29 cellular contexts compared by ENCODE assay signal in genomic region chr7:94848531-94848930, GRCh38. TPM values are rescaled to one million over a fixed set of nuclear protein-coding genes. Genes with fewer than 3 reads are reported as not detected.
"Had no signal": no experiment of that assay in that cellular context is flagged by ENCODE, and none has a peak within 500 bp of the region (broad histone marks: within the 10 kb centered on the region; RNA-seq: fewer than 3 reads in every experiment).

No MANE protein-coding gene starts in this region.

- H3K9me3 ChIP-seq: adrenal gland had no signal

- DNase-seq: activated CD4-positive, alpha-beta memory T cell treated with anti-CD3 and anti-CD28 coated beads for 36 hours; activated CD4-positive, alpha-beta T cell treated with anti-CD3 and anti-CD28 coated beads for 36 hours; activated CD4-positive, alpha-beta T cell treated with anti-CD3 and anti-CD28 coated beads, Interleukin-2, amount 10 ng/mL, durations not matched to agents 7 days and 5 days; activated CD8-positive, alpha-beta memory T cell treated with anti-CD3 and anti-CD28 coated beads, Interleukin-2, amount 50 U/mL, for 4 hours; activated gamma-delta T cell treated with Interleukin-2 at 50 U/mL for 16 hours; activated naive CD4-positive, alpha-beta T cell treated with anti-CD3 and anti-CD28 coated beads for 36 hours; activated T-cell treated with anti-CD3 and anti-CD28 coated beads for 4 hours; activated T-cell treated with anti-CD3 and anti-CD28 coated beads, Interleukin-2, amount 50 U/mL, for 4 hours; adrenal gland; anterior cingulate cortex; MG63; NCI-H1092; NCI-H1436 treated with DMSO at 0.1 percent for 48 hours; NCI-H1694 treated with DMSO at 0.1 percent for 48 hours; NCI-H2029; NCI-H510A; NCI-H526; NCI-H748 treated with DMSO at 0.1 percent for 48 hours; NK-92 treated with Interleukin-12 subunit alpha and Interleukin-12 subunit beta, amount 100 ng/mL, for 24 hours; Right ventricle myocardium superior; T1000 had no signal

- H3K36me3 ChIP-seq: adrenal gland, cardiac muscle cell, MG63 had no signal

- H3K4me1 ChIP-seq: adrenal gland had no signal

- ATAC-seq: activated CD4-positive, alpha-beta T cell treated with anti-CD3 and anti-CD28 coated beads for 36 hours; activated CD4-positive, CD25-positive, alpha-beta regulatory T cell treated with anti-CD3 and anti-CD28 coated beads, Interleukin-2, amount 50 U/mL, for 24 hours; activated naive CD4-positive, alpha-beta T cell treated with anti-CD3 and anti-CD28 coated beads, Interleukin-2, amount 50 U/mL, for 72 hours; activated T-cell treated with anti-CD3 and anti-CD28 coated beads, Interleukin-2, amount 50 U/mL, for 4 hours had no signal

- H3K4me3 ChIP-seq: adrenal gland, cardiac muscle cell, MG63 had no signal

- H3K27ac ChIP-seq: adrenal gland, cardiac muscle cell, KMS-11 had no signal

- H3K27me3 ChIP-seq: adrenal gland, cardiac muscle cell, MG63 had no signal

RNA-seq across cellular contexts. Expression of gene PPP1R9A, which starts 58.9 kb away (rescaled TPM):
- total RNA-seq: activated CD4-positive, alpha-beta memory T cell treated with anti-CD3 and anti-CD28 coated beads for 36 hours; activated CD4-positive, alpha-beta T cell treated with anti-CD3 and anti-CD28 coated beads for 36 hours; activated CD4-positive, alpha-beta T cell treated with anti-CD3 and anti-CD28 coated beads, Interleukin-2, amount 10 ng/mL, durations not matched to agents 7 days and 5 days; activated naive CD4-positive, alpha-beta T cell treated with anti-CD3 and anti-CD28 coated beads for 36 hours; activated naive CD4-positive, alpha-beta T cell treated with anti-CD3 and anti-CD28 coated beads, Interleukin-2, amount 50 U/mL, for 72 hours; activated T-helper 1 cell treated with anti-CD3 and anti-CD28 coated beads, Interleukin-12 subunit alpha, Interleukin-12 subunit beta, Interleukin-2, Interleukin-4 antibody, amounts not matched to agents 30 ng/mL and 10 ng/mL and 1 ng/mL, durations not matched to agents 14 hours and 24 hours and 36 hours; OCI-LY7; T-helper 1 cell treated with Interleukin-12 subunit alpha and Interleukin-12 subunit beta and Interleukin-4 antibody, amounts not matched to agents 30 ng/mL and 1 ng/mL, for 36 hours; T-helper 2 cell treated with Interferon-gamma antibody and Interleukin-4, amounts not matched to agents 100 ng/mL and 5 ng/mL, for 36 hours had no signal
